In the genomic region with DNA sequence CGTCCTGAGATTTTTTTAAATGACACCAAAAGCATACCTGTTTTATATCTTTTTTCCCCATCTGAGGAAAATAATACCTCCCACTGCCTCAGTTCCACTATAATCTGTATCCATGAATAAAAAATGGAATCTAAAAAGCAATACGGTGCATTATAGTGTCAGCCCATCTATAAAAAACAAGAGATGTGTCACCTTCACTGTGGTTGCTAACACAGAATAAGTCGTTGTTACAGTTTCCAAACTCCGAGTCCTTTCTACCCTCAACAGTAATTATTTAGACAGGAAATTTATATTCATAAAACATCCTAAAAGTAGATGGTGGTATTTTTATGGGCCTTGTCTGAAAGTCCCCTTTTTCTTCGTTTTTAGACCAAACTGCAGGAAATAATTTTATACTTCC, we compare ENCODE assay signal across 18 cellular contexts. TPM values are rescaled to one million over a fixed set of nuclear protein-coding genes. Genes with fewer than 3 reads are reported as not detected.
DNase-seq lines count a peak whose midpoint lies in the region; FAIRE-seq and TF ChIP-seq lines count a peak whose summit lies in the region.
"Had no signal": no experiment of that assay in that cellular context is flagged by ENCODE, and none has a peak within 500 bp of the region (broad histone marks: within the 10 kb centered on the region; RNA-seq: fewer than 3 reads in every experiment).

No MANE protein-coding gene starts in this region.

- H3K27ac Mint-ChIP-seq in activated naive CD8-positive, alpha-beta T cell = peak overlapping the region; percentile 24
- H3K27ac Mint-ChIP-seq in activated naive CD8-positive, alpha-beta T cell treated with anti-CD3 and anti-CD28 coated beads for 36 hours = no peak overlapping the region

- H3K9me3 ChIP-seq in OCI-LY1 (ENCODE audit: low read length) (no peaks in the 10 kb centered on the region), endothelial cell of umbilical vein (replicated peaks; ENCODE audit: control insufficient read depth, insufficient read depth, low read length) (no peaks in the 10 kb centered on the region), uterus (no peaks in the 10 kb centered on the region)

- no peaks in the 10 kb centered on the region for H3K79me1 ChIP-seq in mesendoderm (ENCODE audit: low read length)

- H3K4me3 ChIP-seq in OCI-LY1 (ENCODE audit: low read depth, low read length, poor library complexity, severe bottlenecking) (no peak overlapping the region), endothelial cell of umbilical vein (replicated peaks in 1 of 3; ENCODE audit: insufficient read depth in 1 of 3, low read depth in 1 of 3, low read length in 3 of 3) (no peak overlapping the region), uterus (no peak overlapping the region), mesendoderm (ENCODE audit: low read length) (no peak overlapping the region)

- peak overlapping the region; percentile 26 for H3K27ac ChIP-seq in OCI-LY1 (ENCODE audit: low read depth, low read length, poor library complexity, severe bottlenecking)
- no peak overlapping the region for H3K27ac ChIP-seq in endothelial cell of umbilical vein (ENCODE audit: insufficient read depth, low read depth, low read length)
- peak overlapping the region; percentile 42 to 58 for H3K27ac ChIP-seq in uterus
- H3K27ac ChIP-seq in mesendoderm (ENCODE audit: low read depth, low read length) = no peak overlapping the region

- DNase-seq in activated naive CD8-positive, alpha-beta T cell treated with anti-CD3 and anti-CD28 coated beads for 36 hours = no peak
- DNase-seq in endothelial cell of umbilical vein (ENCODE audit: low read depth, low spot score) = no peak
- no peak for DNase-seq in uterus
- DNase-seq in mesendoderm = no peak
- DNase-seq in stimulated activated naive CD4-positive, alpha-beta T cell (lab: John Stamatoyannopoulos, UW) = no peak
- DNase-seq: C1 segment of cervical spinal cord; DMS79; NCI-H1105; NCI-H1694; NCI-H2081 treated with DMSO at 0.1 percent for 48 hours; NCI-H446 treated with DMSO at 0.1 percent for 48 hours; NCI-H69; NK-92 treated with Interleukin-12 subunit alpha and Interleukin-12 subunit beta, amount 100 ng/mL, for 24 hours; Right ventricle myocardium superior had no signal

- H3K36me3 Mint-ChIP-seq in activated naive CD8-positive, alpha-beta T cell = peaks cover 26% of the 10 kb centered on the region
- peaks cover 59% of the 10 kb centered on the region for H3K36me3 Mint-ChIP-seq in activated naive CD8-positive, alpha-beta T cell treated with anti-CD3 and anti-CD28 coated beads for 36 hours

- no peak overlapping the region for H4K8ac ChIP-seq in mesendoderm (ENCODE audit: low read depth, low read length)

- H2AFZ ChIP-seq in OCI-LY1 (ENCODE audit: low read length) (no peak overlapping the region), endothelial cell of umbilical vein (ENCODE audit: low read depth, low read length) (no peak overlapping the region)

- no peak overlapping the region for H3K4me2 ChIP-seq in OCI-LY1 (ENCODE audit: low read length)
- peak overlapping the region; percentile 43 for H3K4me2 ChIP-seq in endothelial cell of umbilical vein (ENCODE audit: insufficient read depth, low read length)
- H3K4me2 ChIP-seq in mesendoderm (ENCODE audit: low read length) = no peak overlapping the region

- H3K27me3 ChIP-seq in OCI-LY1 (ENCODE audit: insufficient read depth, low read length) (no peaks in the 10 kb centered on the region), endothelial cell of umbilical vein (ENCODE audit: control insufficient read depth in 2 of 2, insufficient read depth in 2 of 2, low read length in 2 of 2) (no peaks in the 10 kb centered on the region), uterus (no peaks in the 10 kb centered on the region), mesendoderm (ENCODE audit: insufficient read depth, low read length, poor library complexity) (no peaks in the 10 kb centered on the region)

- no peak overlapping the region for H3K18ac ChIP-seq in mesendoderm (ENCODE audit: low read length)

- H3K4ac ChIP-seq in mesendoderm (ENCODE audit: low read depth, low read length) = no peak overlapping the region

- CTCF ChIA-PET in endothelial cell of umbilical vein (lab: Charles Lee) = interaction anchor here (0.8 to 3.2 kb wide), 12 partner anchors 9 to 226 kb away, joined by 3 to 14 read pairs (median 5); no protein-coding TSS in a partner anchor

- H2BK5ac ChIP-seq in mesendoderm (ENCODE audit: low read length) = no peak overlapping the region

- POLR2A ChIA-PET in endothelial cell of umbilical vein (lab: Charles Lee) = interaction anchor here (1.5 kb wide), 1 partner anchor 10 kb away, joined by 5 read pairs; no protein-coding TSS in a partner anchor

- no peak for TF ChIP-seq CTCF in OCI-LY1 (IDR thresholded peaks at IDR 0.05; ENCODE audit: low read length)
- no peak for TF ChIP-seq CTCF in endothelial cell of umbilical vein (IDR thresholded peaks at IDR 0.05; ENCODE audit: extremely low read depth in 1 of 2, insufficient read depth in 1 of 2, low read depth in 1 of 2, low read length in 2 of 2)
- no peak for TF ChIP-seq CTCF in uterus (IDR thresholded peaks at IDR 0.05)

- H4K5ac ChIP-seq in mesendoderm (ENCODE audit: low read length) = no peak overlapping the region

- no peaks in the 10 kb centered on the region for H3K9me1 ChIP-seq in endothelial cell of umbilical vein (replicated peaks; ENCODE audit: control insufficient read depth, extremely low read depth, insufficient read depth, low read length)

- H3K56ac ChIP-seq in mesendoderm (ENCODE audit: low read length) = no peak overlapping the region

- no peaks in the 10 kb centered on the region for H4K20me1 ChIP-seq in OCI-LY1 (ENCODE audit: insufficient read depth, low read length)
- no peaks in the 10 kb centered on the region for H4K20me1 ChIP-seq in endothelial cell of umbilical vein (replicated peaks; ENCODE audit: control insufficient read depth, extremely low read depth, insufficient read depth, low read length)

- TF ChIP-seq POLR2A in endothelial cell of umbilical vein (IDR thresholded peaks at IDR 0.05; ENCODE audit: low read depth, low read length) (no peak), uterus (IDR thresholded peaks at IDR 0.05) (no peak)

- no CpG with 5 or more reads among the region's 5 CpGs for WGBS in mesendoderm (ENCODE audit: extremely low coverage, insufficient coverage, low lambda C conversion rate)

- H3F3A ChIP-seq in OCI-LY1 (ENCODE audit: insufficient read depth, low read length) = no peaks in the 10 kb centered on the region

- no peak overlapping the region for H2AK5ac ChIP-seq in mesendoderm (ENCODE audit: low read length)

- no peak for FAIRE-seq in endothelial cell of umbilical vein (lab: Jason Lieb, UNC)
- FAIRE-seq: GM18507, H1 had no signal

- H3K23ac ChIP-seq in mesendoderm (ENCODE audit: low read length) = no peak overlapping the region

- no TSS peak for BruUV-seq in endothelial cell of umbilical vein (replicated peaks; lab: Mats Ljungman, UMichigan)

- peaks cover 47% of the 10 kb centered on the region for H3K4me1 Mint-ChIP-seq in activated naive CD8-positive, alpha-beta T cell (ENCODE audit: low read depth)
- peaks cover 43% of the 10 kb centered on the region for H3K4me1 Mint-ChIP-seq in activated naive CD8-positive, alpha-beta T cell treated with anti-CD3 and anti-CD28 coated beads for 36 hours

- H3K9me3 Mint-ChIP-seq in activated naive CD8-positive, alpha-beta T cell (ENCODE audit: low read depth) = no peaks in the 10 kb centered on the region
- no peaks in the 10 kb centered on the region for H3K9me3 Mint-ChIP-seq in activated naive CD8-positive, alpha-beta T cell treated with anti-CD3 and anti-CD28 coated beads for 36 hours

- no peaks in the 10 kb centered on the region for H3K27me3 Mint-ChIP-seq in activated naive CD8-positive, alpha-beta T cell
- no peaks in the 10 kb centered on the region for H3K27me3 Mint-ChIP-seq in activated naive CD8-positive, alpha-beta T cell treated with anti-CD3 and anti-CD28 coated beads for 36 hours

- no peak overlapping the region for H2BK120ac ChIP-seq in mesendoderm (ENCODE audit: low read depth, low read length)

- H3K4me1 ChIP-seq in OCI-LY1 (ENCODE audit: insufficient read depth, low read length, severe bottlenecking) (peaks cover 68% of the 10 kb centered on the region), endothelial cell of umbilical vein (ENCODE audit: control insufficient read depth, extremely low read depth, insufficient read depth, low read length) (peaks cover 28% of the 10 kb centered on the region), uterus (no peaks in the 10 kb centered on the region), mesendoderm (ENCODE audit: control insufficient read depth, low read depth, low read length) (peaks cover 3% of the 10 kb centered on the region)

- H2BK15ac ChIP-seq in mesendoderm (replicated peaks; ENCODE audit: low read depth) = no peak overlapping the region

- no peaks in the 10 kb centered on the region for H3K9me2 ChIP-seq in OCI-LY1 (ENCODE audit: low read depth, low read length)

- no peak overlapping the region for H3K9ac ChIP-seq in OCI-LY1 (ENCODE audit: low read length)
- no peak overlapping the region for H3K9ac ChIP-seq in endothelial cell of umbilical vein (replicated peaks; ENCODE audit: extremely low read depth, insufficient read depth, low read length)
- no peak overlapping the region for H3K9ac ChIP-seq in mesendoderm (ENCODE audit: low read length)

- H3K4me3 Mint-ChIP-seq in activated naive CD8-positive, alpha-beta T cell = no peak overlapping the region
- H3K4me3 Mint-ChIP-seq in activated naive CD8-positive, alpha-beta T cell treated with anti-CD3 and anti-CD28 coated beads for 36 hours = no peak overlapping the region

- dilution Hi-C loops in endothelial cell of umbilical vein (cut with MboI; ENCODE audit: extremely low pct_ligation_motif_present, low sequenced_read_pairs) = no loop called here

- H3K36me3 ChIP-seq in OCI-LY1 (ENCODE audit: insufficient read depth, low read length) = peaks cover 85% of the 10 kb centered on the region
- peaks cover 0 to 2% of the 10 kb centered on the region in 2 experiments for H3K36me3 ChIP-seq in endothelial cell of umbilical vein (ENCODE audit: control insufficient read depth in 2 of 2, extremely low read depth in 1 of 2, insufficient read depth in 2 of 2, low read length in 2 of 2)
- no peaks in the 10 kb centered on the region for H3K36me3 ChIP-seq in uterus
- H3K36me3 ChIP-seq in mesendoderm (ENCODE audit: control insufficient read depth, insufficient read depth, low read length) = no peaks in the 10 kb centered on the region

- H3K79me2 ChIP-seq in OCI-LY1 (ENCODE audit: insufficient read depth, low read length) = peaks cover 90% of the 10 kb centered on the region
- H3K79me2 ChIP-seq in endothelial cell of umbilical vein (ENCODE audit: control insufficient read depth, insufficient read depth, low read length) = peaks cover 3% of the 10 kb centered on the region
- H3K79me2 ChIP-seq in mesendoderm (ENCODE audit: control insufficient read depth, insufficient read depth, low read length) = no peaks in the 10 kb centered on the region

- intact Hi-C loops in endothelial cell of umbilical vein (cut with micrococcal nuclease) (loop anchor here (2.0 kb wide), 1 partner anchor 13 kb away; no protein-coding TSS in a partner anchor), uterus (cut with DNase I; ENCODE audit: low total_unique reads) (no loop called here)

RNA-seq across cellular contexts. Expression of a gene that starts 19.4 kb away (rescaled TPM):
- 10 to 100 TPM; 84.2 to 84.8 TPM for total RNA-seq in activated naive CD8-positive, alpha-beta T cell treated with anti-CD3 and anti-CD28 coated beads for 36 hours
- total RNA-seq in endothelial cell of umbilical vein (43.3 and 45.1 TPM in 2 replicates), uterus (100 to 1,000 TPM in 1 of 4 donors, 10 to 100 TPM in 3; 32.0 to 187 (median 47.6) TPM)
- 40.2 and 40.3 TPM in 2 replicates for polyA plus RNA-seq in endothelial cell of umbilical vein
- 43.9 and 50.2 TPM in 2 replicates for polyA plus RNA-seq in endothelial cell of umbilical vein (2011; cell fraction: cytosol; rRNA removed)
- 34.8 and 38.6 TPM in 2 replicates for polyA plus RNA-seq in endothelial cell of umbilical vein (2011; cell fraction: nucleus; rRNA removed)
- polyA plus RNA-seq in endothelial cell of umbilical vein (2012) = 32.9 and 37.2 TPM in 2 replicates
- 41.8 and 43.3 TPM in 2 replicates for polyA minus RNA-seq in endothelial cell of umbilical vein
- not detected for polyA minus RNA-seq in endothelial cell of umbilical vein (2011; cell fraction: cytosol; rRNA and poly(A)+ RNA removed)
- 48.8 and 59.0 TPM in 2 replicates for polyA minus RNA-seq in endothelial cell of umbilical vein (2011; cell fraction: nucleus; rRNA and poly(A)+ RNA removed)
- polyA plus RNA-seq in mesendoderm (2013, experiment 1 of 2) = 6.8 TPM
- polyA plus RNA-seq in mesendoderm (2013, experiment 2 of 2) = 7.0 TPM

Comparison
In these comparisons a context has a peak if more than half of its experiments do, and no peak if none do; other contexts are left out.
1. H3K27ac ChIP-seq: peak in OCI-LY1 (single experiment) and uterus (2 of 2); none in endothelial cell of umbilical vein (single experiment) and mesendoderm (single experiment).